In the genomic region with DNA sequence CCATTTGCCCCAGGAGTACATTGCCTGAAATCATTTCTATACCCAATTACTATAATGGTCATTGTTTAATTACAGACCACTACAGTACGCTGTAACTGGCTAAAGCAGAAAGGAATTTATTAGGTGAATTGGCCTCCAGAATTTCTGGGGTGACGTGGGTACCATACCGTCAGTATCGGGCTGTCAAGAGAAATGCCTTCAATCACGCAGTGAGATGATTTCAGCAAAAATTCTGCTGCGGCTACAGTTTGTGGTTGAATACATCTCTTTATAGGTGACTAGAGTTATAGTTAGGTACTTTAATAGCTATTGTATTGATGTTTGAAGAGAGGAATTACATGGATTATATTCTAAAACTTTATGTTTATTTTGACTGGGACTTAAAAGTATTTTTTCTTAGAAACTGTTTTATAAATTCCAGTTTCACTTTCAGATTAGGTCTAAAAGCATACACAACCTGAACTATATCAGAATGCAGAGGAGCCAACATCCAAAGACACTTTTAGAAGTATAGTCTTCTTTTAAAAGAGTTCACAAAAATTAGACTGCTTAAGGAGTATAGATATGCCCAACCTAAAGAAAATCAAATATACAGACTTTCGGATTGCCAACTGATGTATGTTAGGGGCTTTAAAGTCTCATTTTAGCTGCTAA, we compare ENCODE assay signal across 19 cellular contexts.
DNase-seq lines count a peak whose midpoint lies in the region; ATAC-seq and TF ChIP-seq lines count a peak whose summit lies in the region.
"Had no signal": no experiment of that assay in that cellular context is flagged by ENCODE, and none has a peak within 500 bp of the region (broad histone marks: within the 10 kb centered on the region; RNA-seq: fewer than 3 reads in every experiment).

No MANE protein-coding gene starts in this region.

- TF ChIP-seq EP300 in ovary (IDR thresholded peaks at IDR 0.05) = no peak

- peak overlapping the region; percentile 69 for H3K4me3 Mint-ChIP-seq in activated CD4-positive, alpha-beta T cell treated with anti-CD3 and anti-CD28 coated beads, Interleukin-2, amount 10 ng/mL, durations not matched to agents 7 days and 5 days
- peak overlapping the region; percentile 71 for H3K4me3 Mint-ChIP-seq in activated CD4-positive, alpha-beta memory T cell treated with anti-CD3 and anti-CD28 coated beads, Interleukin-2, amount 10 ng/mL, durations not matched to agents 7 days and 5 days
- H3K4me3 Mint-ChIP-seq in naive B cell = peak overlapping the region; percentile 42 to 80 (median 68)
- H3K4me3 Mint-ChIP-seq: brain, WTC11 had no signal

- no peak overlapping the region for H3K4me3 ChIP-seq in ovary
- H3K4me3 ChIP-seq: lung, sigmoid colon, vagina had no signal

- peak; percentile 14 for DNase-seq in activated CD4-positive, alpha-beta T cell treated with anti-CD3 and anti-CD28 coated beads, Interleukin-2, amount 10 ng/mL, durations not matched to agents 7 days and 5 days
- DNase-seq in activated CD4-positive, alpha-beta T cell treated with anti-CD3 and anti-CD28 coated beads for 4 hours = no peak
- no peak for DNase-seq in activated CD4-positive, alpha-beta memory T cell treated with anti-CD3 and anti-CD28 coated beads, Interleukin-2, amount 10 ng/mL, durations not matched to agents 7 days and 5 days
- DNase-seq in naive B cell (no peak), HT-29 (ENCODE audit: low spot score) (no peak), ovary (no peak)
- no peak for DNase-seq in stimulated activated CD4-positive, alpha-beta T cell treated with anti-CD3 and anti-CD28 coated beads, Interleukin-4, amount 100 ng/mL, for 1 hour
- DNase-seq: effector CD4-positive, alpha-beta T cell; Kasumi-1; NCI-H1694; NCI-H524; sigmoid colon; stimulated activated CD4-positive, alpha-beta T cell treated with anti-CD3 and anti-CD28 coated beads, Interleukin-4, amount 100 ng/mL, for 4 hours had no signal

- no peaks in the 10 kb centered on the region for H3K9me3 ChIP-seq in ovary
- H3K9me3 ChIP-seq: sigmoid colon, vagina had no signal

- POLR2A ChIA-PET in activated CD4-positive, alpha-beta T cell treated with anti-CD3 and anti-CD28 coated beads, Interleukin-2, amount 10 ng/mL, durations not matched to agents 7 days and 5 days (lab: Charles Lee) = no interaction called here
- POLR2A ChIA-PET in activated CD4-positive, alpha-beta memory T cell treated with anti-CD3 and anti-CD28 coated beads, Interleukin-2, amount 10 ng/mL, durations not matched to agents 7 days and 5 days (lab: Charles Lee) = no interaction called here

- intact Hi-C loops in ovary (cut with DNase I) = no loop called here

- H3K4me1 ChIP-seq in ovary (ENCODE audit: insufficient read depth) = peaks cover 3% of the 10 kb centered on the region

- H3K36me3 Mint-ChIP-seq in activated CD4-positive, alpha-beta T cell treated with anti-CD3 and anti-CD28 coated beads, Interleukin-2, amount 10 ng/mL, durations not matched to agents 7 days and 5 days (ENCODE audit: low read depth) = peaks cover 22% of the 10 kb centered on the region
- peaks cover 26% of the 10 kb centered on the region for H3K36me3 Mint-ChIP-seq in activated CD4-positive, alpha-beta memory T cell treated with anti-CD3 and anti-CD28 coated beads, Interleukin-2, amount 10 ng/mL, durations not matched to agents 7 days and 5 days (ENCODE audit: low read depth)
- peaks cover 16 to 26% of the 10 kb centered on the region in 2 donors for H3K36me3 Mint-ChIP-seq in naive B cell

- CTCF ChIA-PET in activated CD4-positive, alpha-beta T cell treated with anti-CD3 and anti-CD28 coated beads, Interleukin-2, amount 10 ng/mL, durations not matched to agents 7 days and 5 days (lab: Charles Lee) = no interaction called here
- CTCF ChIA-PET in activated CD4-positive, alpha-beta memory T cell treated with anti-CD3 and anti-CD28 coated beads, Interleukin-2, amount 10 ng/mL, durations not matched to agents 7 days and 5 days (lab: Charles Lee) = no interaction called here

- H3K27ac ChIP-seq in ovary = no peak overlapping the region
- H3K27ac ChIP-seq: sigmoid colon, vagina had no signal

- H3K9me3 Mint-ChIP-seq in activated CD4-positive, alpha-beta T cell treated with anti-CD3 and anti-CD28 coated beads, Interleukin-2, amount 10 ng/mL, durations not matched to agents 7 days and 5 days = no peaks in the 10 kb centered on the region
- no peaks in the 10 kb centered on the region for H3K9me3 Mint-ChIP-seq in activated CD4-positive, alpha-beta memory T cell treated with anti-CD3 and anti-CD28 coated beads, Interleukin-2, amount 10 ng/mL, durations not matched to agents 7 days and 5 days
- H3K9me3 Mint-ChIP-seq in naive B cell = peaks cover 0 to 2% (median 0%) of the 10 kb centered on the region in 7 donors

- WGBS in ovary, 3 donors = 52 to 76% (median 54%) methylated on average over 7 of the region's 7 CpGs

- H3K27ac Mint-ChIP-seq in activated CD4-positive, alpha-beta T cell treated with anti-CD3 and anti-CD28 coated beads, Interleukin-2, amount 10 ng/mL, durations not matched to agents 7 days and 5 days = peak overlapping the region; percentile 88
- peak overlapping the region; percentile 70 for H3K27ac Mint-ChIP-seq in activated CD4-positive, alpha-beta memory T cell treated with anti-CD3 and anti-CD28 coated beads, Interleukin-2, amount 10 ng/mL, durations not matched to agents 7 days and 5 days
- peak overlapping the region in 5 of 6 donors; percentile 28 to 96 (median 78) for H3K27ac Mint-ChIP-seq in naive B cell
- H3K27ac Mint-ChIP-seq: brain, WTC11 had no signal

- TF ChIP-seq POLR2A in ovary (IDR thresholded peaks at IDR 0.05) = no peak

- no peak for TF ChIP-seq CTCF in ovary (IDR thresholded peaks at IDR 0.05)

- H3K27me3 ChIP-seq in ovary = no peaks in the 10 kb centered on the region
- H3K27me3 ChIP-seq: sigmoid colon, vagina had no signal

- H3K27me3 Mint-ChIP-seq in activated CD4-positive, alpha-beta T cell treated with anti-CD3 and anti-CD28 coated beads, Interleukin-2, amount 10 ng/mL, durations not matched to agents 7 days and 5 days = no peaks in the 10 kb centered on the region
- H3K27me3 Mint-ChIP-seq in activated CD4-positive, alpha-beta memory T cell treated with anti-CD3 and anti-CD28 coated beads, Interleukin-2, amount 10 ng/mL, durations not matched to agents 7 days and 5 days = no peaks in the 10 kb centered on the region
- no peaks in the 10 kb centered on the region for H3K27me3 Mint-ChIP-seq in naive B cell
- H3K27me3 Mint-ChIP-seq: brain had no signal

- ATAC-seq in HG02610 (IDR thresholded peaks at IDR 0.05; ENCODE audit: unreplicated experiment) (peak; percentile 44), naive B cell (ENCODE audit: low read depth in 2 of 2) (no peak)
- ATAC-seq: SK-N-SH treated with all-trans-retinoic acid at 6 μM for 48 hours, WTC11 had no signal

- peaks cover 27% of the 10 kb centered on the region for H3K4me1 Mint-ChIP-seq in activated CD4-positive, alpha-beta T cell treated with anti-CD3 and anti-CD28 coated beads, Interleukin-2, amount 10 ng/mL, durations not matched to agents 7 days and 5 days
- H3K4me1 Mint-ChIP-seq in activated CD4-positive, alpha-beta memory T cell treated with anti-CD3 and anti-CD28 coated beads, Interleukin-2, amount 10 ng/mL, durations not matched to agents 7 days and 5 days = peaks cover 24% of the 10 kb centered on the region
- peaks cover 14 to 17% (median 17%) of the 10 kb centered on the region in 3 donors for H3K4me1 Mint-ChIP-seq in naive B cell
- H3K4me1 Mint-ChIP-seq: brain had no signal

- no peaks in the 10 kb centered on the region for H3K36me3 ChIP-seq in ovary
